35 cellular contexts compared by ENCODE assay signal in genomic region chr3:5791558-5791957, GRCh38.
DNase-seq lines count a peak whose midpoint lies in the region; ATAC-seq, FAIRE-seq and TF ChIP-seq lines count a peak whose summit lies in the region.
"Had no signal": no experiment of that assay in that cellular context is flagged by ENCODE, and none has a peak within 500 bp of the region (broad histone marks: within the 10 kb centered on the region; RNA-seq: fewer than 3 reads in every experiment).

No MANE protein-coding gene starts in this region.

- H3K4me2 ChIP-seq in astrocyte (ENCODE audit: low read length): no peak overlapping the region
- H3K4me2 ChIP-seq: SK-N-SH had no signal

- no peaks in the 10 kb centered on the region for H3K36me3 Mint-ChIP-seq in astrocyte (ENCODE audit: low read depth, unreplicated experiment)
- H3K36me3 Mint-ChIP-seq: activated naive CD8-positive, alpha-beta T cell treated with anti-CD3 and anti-CD28 coated beads for 36 hours; CD4-positive, alpha-beta memory T cell had no signal

- H3K79me2 ChIP-seq in astrocyte (ENCODE audit: insufficient read depth, low read length): no peaks in the 10 kb centered on the region

- no peak overlapping the region for H2AFZ ChIP-seq in astrocyte (ENCODE audit: low read depth, low read length)

- no peak for TF ChIP-seq POLR2A in thyroid gland (IDR thresholded peaks at IDR 0.05)

- H3K27ac ChIP-seq in astrocyte (ENCODE audit: low read depth, low read length): peak overlapping the region; percentile 19
- no peak overlapping the region for H3K27ac ChIP-seq in thyroid gland
- H3K27ac ChIP-seq: ascending aorta, dorsolateral prefrontal cortex, esophagus muscularis mucosa, heart right ventricle, psoas muscle, RWPE1 had no signal

- peaks cover 6% of the 10 kb centered on the region for H3K4me1 ChIP-seq in astrocyte (ENCODE audit: insufficient read depth, low read length)
- no peaks in the 10 kb centered on the region for H3K4me1 ChIP-seq in thyroid gland
- H3K4me1 ChIP-seq: ascending aorta, heart right ventricle, psoas muscle had no signal

- TF ChIP-seq CTCF in astrocyte (IDR thresholded peaks at IDR 0.05; ENCODE audit: insufficient read depth, low read depth, low read length) (no peak), kidney epithelial cell (IDR thresholded peaks at IDR 0.05; ENCODE audit: insufficient read depth, low read length, poor library complexity, severe bottlenecking) (no peak), thyroid gland (IDR thresholded peaks at IDR 0.05) (no peak)

- peak; percentile 19 for DNase-seq in Caki2 (ENCODE audit: low read depth)
- DNase-seq in MG63: peak; percentile 17
- DNase-seq in astrocyte (ENCODE audit: low read depth): peak; percentile 60
- peak; percentile 19 for DNase-seq in kidney epithelial cell (ENCODE audit: low read depth)
- no peak for DNase-seq in LoVo (ENCODE audit: low spot score)
- DNase-seq in thyroid gland: no peak
- DNase-seq: ACHN; activated CD4-positive, alpha-beta T cell treated with anti-CD3 and anti-CD28 coated beads, Interleukin-2, amount 50 U/mL, for 1 hour; activated effector memory CD4-positive, alpha-beta T cell treated with anti-CD3 and anti-CD28 coated beads, Interleukin-2, amount 50 U/mL, for 16 hours; activated naive CD8-positive, alpha-beta T cell treated with anti-CD3 and anti-CD28 coated beads for 36 hours; activated T-cell treated with anti-CD3 and anti-CD28 coated beads, Interleukin-2, amount 50 U/mL, for 1 hour; CD4-positive, alpha-beta memory T cell; cerebellar nuclear complex; DMS79; dorsolateral prefrontal cortex; heart right ventricle; kidney; NCI-H1105 treated with DMSO at 0.1 percent for 48 hours; NCI-H2029; NCI-H526; psoas muscle; SK-N-SH; stimulated activated CD4-positive, alpha-beta T cell treated with anti-CD3 and anti-CD28 coated beads, Interleukin-4, amount 100 ng/mL, for 1 hour had no signal

- no peak for FAIRE-seq in astrocyte (lab: Jason Lieb, UNC)
- FAIRE-seq: endometrium, frontal cortex, G401.6, kidney had no signal

- H3K27me3 ChIP-seq in MG63 (no peaks in the 10 kb centered on the region), astrocyte (ENCODE audit: insufficient read depth, low read length) (no peaks in the 10 kb centered on the region), kidney epithelial cell (ENCODE audit: control insufficient read depth, insufficient read depth, low read length) (no peaks in the 10 kb centered on the region), thyroid gland (no peaks in the 10 kb centered on the region)
- H3K27me3 ChIP-seq: ascending aorta, dorsolateral prefrontal cortex, esophagus muscularis mucosa had no signal

- H3K36me3 ChIP-seq in MG63 (no peaks in the 10 kb centered on the region), astrocyte (ENCODE audit: insufficient read depth, low read length) (no peaks in the 10 kb centered on the region), kidney epithelial cell (ENCODE audit: control insufficient read depth, insufficient read depth, low read length) (no peaks in the 10 kb centered on the region), thyroid gland (no peaks in the 10 kb centered on the region)
- H3K36me3 ChIP-seq: ascending aorta, esophagus muscularis mucosa, heart right ventricle had no signal

- no peaks in the 10 kb centered on the region for H4K20me1 ChIP-seq in astrocyte (ENCODE audit: insufficient read depth, low read length)

- peaks cover 1% of the 10 kb centered on the region for H3K4me1 Mint-ChIP-seq in astrocyte (ENCODE audit: low read depth, unreplicated experiment)
- H3K4me1 Mint-ChIP-seq: activated naive CD8-positive, alpha-beta T cell treated with anti-CD3 and anti-CD28 coated beads for 36 hours; B cell; CD4-positive, alpha-beta memory T cell; WTC11 had no signal

- H3K4me3 Mint-ChIP-seq in astrocyte (ENCODE audit: unreplicated experiment): no peak overlapping the region
- H3K4me3 Mint-ChIP-seq: activated naive CD8-positive, alpha-beta T cell treated with anti-CD3 and anti-CD28 coated beads for 36 hours; B cell; CD4-positive, alpha-beta memory T cell; nephron; WTC11 had no signal

- H3K9me3 Mint-ChIP-seq in astrocyte (ENCODE audit: unreplicated experiment): peaks cover 5% of the 10 kb centered on the region
- H3K9me3 Mint-ChIP-seq: activated naive CD8-positive, alpha-beta T cell treated with anti-CD3 and anti-CD28 coated beads for 36 hours had no signal

- in situ Hi-C loops in Caki2 (cut with HindIII; ENCODE audit: low pct_unique_long_range_greater_than_20kb, low sequenced_read_pairs): no loop called here

- H3K4me3 ChIP-seq in MG63 (no peak overlapping the region), astrocyte (ENCODE audit: insufficient read depth, low read depth, low read length) (no peak overlapping the region), kidney epithelial cell (ENCODE audit: low read depth, low read length) (no peak overlapping the region), thyroid gland (replicated peaks in 1 of 3) (no peak overlapping the region)
- H3K4me3 ChIP-seq: ascending aorta, dorsolateral prefrontal cortex, esophagus muscularis mucosa, heart right ventricle, lung, psoas muscle had no signal

- intact Hi-C loops in thyroid gland (cut with DNase I): no loop called here

- WGBS in thyroid gland, 2 donors: 86 to 90% methylated on average over 1 of the region's 1 CpG

- no peaks in the 10 kb centered on the region for H3K27me3 Mint-ChIP-seq in astrocyte (ENCODE audit: low read depth, unreplicated experiment)
- H3K27me3 Mint-ChIP-seq: activated naive CD8-positive, alpha-beta T cell treated with anti-CD3 and anti-CD28 coated beads for 36 hours; B cell; CD4-positive, alpha-beta memory T cell had no signal

- H3K27ac Mint-ChIP-seq in astrocyte (ENCODE audit: unreplicated experiment): peak overlapping the region; percentile 59
- H3K27ac Mint-ChIP-seq: activated naive CD8-positive, alpha-beta T cell treated with anti-CD3 and anti-CD28 coated beads for 36 hours; B cell; CD4-positive, alpha-beta memory T cell; nephron; WTC11 had no signal

- H3K9me3 ChIP-seq in MG63 (no peaks in the 10 kb centered on the region), astrocyte (ENCODE audit: insufficient read depth, low read depth, low read length) (no peaks in the 10 kb centered on the region), thyroid gland (no peaks in the 10 kb centered on the region)
- H3K9me3 ChIP-seq: ascending aorta, esophagus muscularis mucosa, psoas muscle, SK-N-SH had no signal

- ATAC-seq in GM18519 (IDR thresholded peaks at IDR 0.05; ENCODE audit: low FRiP score, unreplicated experiment): no peak
- ATAC-seq in GM21367 (IDR thresholded peaks at IDR 0.05; ENCODE audit: unreplicated experiment): no peak
- ATAC-seq: heart right ventricle, psoas muscle, WTC11 had no signal

- no peak overlapping the region for H3K9ac ChIP-seq in astrocyte (ENCODE audit: low read length)
- H3K9ac ChIP-seq: SK-N-SH had no signal

Comparison
In these comparisons a context has a peak if more than half of its experiments do, and no peak if none do; other contexts are left out.
1. DNase-seq: peak in Caki2 (single experiment), MG63 (single experiment), astrocyte (single experiment) and kidney epithelial cell (single experiment); none in LoVo (single experiment) and thyroid gland (0 of 2).